Comparison of ENCODE assay signal across 13 cellular contexts in the genomic region with DNA sequence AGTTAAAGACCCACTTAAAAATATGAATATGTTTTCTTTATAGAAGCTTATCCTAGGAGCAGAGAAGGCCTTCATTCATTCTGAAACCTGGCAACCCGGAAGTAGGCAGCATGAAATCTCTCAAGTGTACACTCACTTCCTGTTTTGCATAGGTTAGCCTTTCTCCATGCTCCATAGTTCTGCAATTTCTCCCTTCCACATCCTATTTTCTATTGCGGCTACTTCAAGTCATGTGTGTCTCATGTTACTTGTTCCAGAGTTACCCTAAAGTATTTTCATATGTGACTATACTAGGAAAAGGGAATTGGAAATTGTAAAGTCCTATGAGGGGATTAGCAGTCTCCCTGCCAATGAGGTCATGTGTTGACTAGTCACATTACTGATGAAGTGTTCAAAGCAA.
DNase-seq lines count a peak whose midpoint lies in the region; ATAC-seq and TF ChIP-seq lines count a peak whose summit lies in the region.
"Had no signal": no experiment of that assay in that cellular context is flagged by ENCODE, and none has a peak within 500 bp of the region (broad histone marks: within the 10 kb centered on the region; RNA-seq: fewer than 3 reads in every experiment).

No MANE protein-coding gene starts in this region.

- H3K27ac Mint-ChIP-seq in natural killer cell, result no peak overlapping the region

- TF ChIP-seq CTCF in right atrium auricular region (IDR thresholded peaks at IDR 0.05), result no peak
- no peak for TF ChIP-seq CTCF in natural killer cell (IDR thresholded peaks at IDR 0.05)

- H3K27ac ChIP-seq in right atrium auricular region, result peak overlapping the region; percentile 54 to 57
- H3K27ac ChIP-seq: vagina had no signal

- H3K4me3 ChIP-seq in right atrium auricular region, result no peak overlapping the region
- H3K4me3 ChIP-seq: adrenal gland, vagina had no signal

- H3K4me1 ChIP-seq in right atrium auricular region, result peaks cover 0 to 14% of the 10 kb centered on the region in 2 donors
- H3K4me1 ChIP-seq: adrenal gland had no signal

- H3K36me3 ChIP-seq in right atrium auricular region, result no peaks in the 10 kb centered on the region
- H3K36me3 ChIP-seq: adrenal gland, vagina had no signal

- peak; percentile 76 for DNase-seq in CD1c-positive myeloid dendritic cell (ENCODE audit: extremely low spot score)
- peak; percentile 45 for DNase-seq in NAMALWA (ENCODE audit: low spot score)
- no peak for DNase-seq in right atrium auricular region (ENCODE audit: low spot score)
- DNase-seq in NCI-H774 (lab: John Stamatoyannopoulos, UW), result no peak
- DNase-seq in natural killer cell, result no peak
- no peak for DNase-seq in HuH-7.5 (ENCODE audit: low spot score)
- no peak for DNase-seq in activated CD4-positive, alpha-beta T cell treated with anti-CD3 and anti-CD28 coated beads for 4 hours
- DNase-seq: NCI-H2107, posterior cingulate gyrus, SHP77 treated with DMSO at 0.1 percent for 48 hours had no signal

- H3K36me3 Mint-ChIP-seq in natural killer cell, result no peaks in the 10 kb centered on the region

- H3K4me3 Mint-ChIP-seq in natural killer cell, result no peak overlapping the region

- ATAC-seq in GM19468 (IDR thresholded peaks at IDR 0.05; ENCODE audit: extremely low read depth, unreplicated experiment) (peak; percentile 66), natural killer cell (no peak)

- H3K27me3 ChIP-seq in right atrium auricular region, result no peaks in the 10 kb centered on the region
- H3K27me3 ChIP-seq: adrenal gland, vagina had no signal

- H3K9me3 Mint-ChIP-seq in natural killer cell, result peaks cover 8 to 10% of the 10 kb centered on the region in 2 donors

- no peaks in the 10 kb centered on the region for H3K9me3 ChIP-seq in right atrium auricular region
- H3K9me3 ChIP-seq: adrenal gland, vagina had no signal

- no peaks in the 10 kb centered on the region for H3K27me3 Mint-ChIP-seq in natural killer cell (ENCODE audit: low read depth in 2 of 2)

- intact Hi-C loops in natural killer cell (cut with micrococcal nuclease), result no loop called here

- H3K4me1 Mint-ChIP-seq in natural killer cell, result no peaks in the 10 kb centered on the region

Comparison
In these comparisons a context has a peak if more than half of its experiments do, and no peak if none do; other contexts are left out.
1. DNase-seq: peak in CD1c-positive myeloid dendritic cell (single experiment) and NAMALWA (single experiment); none in right atrium auricular region (single experiment), NCI-H774 (single experiment), natural killer cell (single experiment), HuH-7.5 (single experiment) and activated CD4-positive, alpha-beta T cell treated with anti-CD3 and anti-CD28 coated beads for 4 hours (0 of 2).